Comparison of ENCODE assay signal across 2 cellular contexts in genomic region chr14:101706509-101707284, GRCh38.
TF ChIP-seq lines count a peak whose summit lies in the region.

No MANE protein-coding gene starts in this region.

TF ChIP-seq in HepG2, 621 proteins besides CTCF, POLR2A, EP300 and RAD21 (continues in another document):
- 0 out of 2 replicates have a peak, but pooled peaks have one; percentile 61 for TF ChIP-seq ZNF510 (CRISPR knock-in tag; IDR thresholded peaks at IDR 0.05; ENCODE audit: low read depth)
- no peak for TF ChIP-seq ZNF44 (CRISPR knock-in tag; IDR thresholded peaks at IDR 0.05)
- no peak for TF ChIP-seq SKIL (CRISPR knock-in tag; IDR thresholded peaks at IDR 0.05; ENCODE audit: borderline replicate concordance)
- TF ChIP-seq KDM6A (CRISPR knock-in tag; IDR thresholded peaks at IDR 0.05; ENCODE audit: low read depth), result no peak
- TF ChIP-seq MLXIP (CRISPR knock-in tag; IDR thresholded peaks at IDR 0.05; ENCODE audit: borderline replicate concordance), result no peak
- TF ChIP-seq ZNF335 (CRISPR knock-in tag; IDR thresholded peaks at IDR 0.05), result no peak
- TF ChIP-seq ATF2 (CRISPR knock-in tag; IDR thresholded peaks at IDR 0.05), result no peak
- TF ChIP-seq ZKSCAN8 (CRISPR knock-in tag; IDR thresholded peaks at IDR 0.05; ENCODE audit: borderline replicate concordance), result no peak
- no peak for TF ChIP-seq SIN3A (IDR thresholded peaks at IDR 0.05; ENCODE audit: borderline replicate concordance, low read depth, low read length)
- no peak for TF ChIP-seq ZNF761 (CRISPR knock-in tag; conservative IDR thresholded peaks at IDR 0.05)
- no peak for TF ChIP-seq ZBTB43 (CRISPR knock-in tag; conservative IDR thresholded peaks at IDR 0.05)
- no peak; the same call in 1 of the 2 replicates for TF ChIP-seq PATZ1 (CRISPR knock-in tag; IDR thresholded peaks at IDR 0.05)
- TF ChIP-seq JUND (CRISPR knock-in tag; IDR thresholded peaks at IDR 0.05), result peak; percentile 24; the same call in 1 of the 2 replicates
- TF ChIP-seq XBP1 (CRISPR knock-in tag; IDR thresholded peaks at IDR 0.05), result no peak
- TF ChIP-seq ZMYM4 (CRISPR knock-in tag; IDR thresholded peaks at IDR 0.05), result peak; percentile 75
- TF ChIP-seq ZNF350 (CRISPR knock-in tag; IDR thresholded peaks at IDR 0.05; ENCODE audit: borderline replicate concordance, low read depth), result no peak
- TF ChIP-seq MED1 (CRISPR knock-in tag; IDR thresholded peaks at IDR 0.05), result 0 out of 2 replicates have a peak, but pooled peaks have one; percentile 37
- no peak for TF ChIP-seq NPAS2 (CRISPR knock-in tag; IDR thresholded peaks at IDR 0.05; ENCODE audit: borderline replicate concordance)
- TF ChIP-seq HNF4G (IDR thresholded peaks at IDR 0.05; ENCODE audit: borderline replicate concordance, low read depth, low read length), result no peak
- 0 out of 2 replicates have a peak, but pooled peaks have one; percentile 1 for TF ChIP-seq HNF4G (CRISPR knock-in tag; IDR thresholded peaks at IDR 0.05; ENCODE audit: borderline replicate concordance, low read depth)
- TF ChIP-seq TSC22D2 (CRISPR knock-in tag; IDR thresholded peaks at IDR 0.05; ENCODE audit: borderline replicate concordance), result no peak

TF ChIP-seq in WTC11, 78 proteins besides CTCF, POLR2A, EP300 and RAD21:
- no peak for TF ChIP-seq EMX1 (CRISPR knock-in tag; IDR thresholded peaks at IDR 0.05)
- TF ChIP-seq ZNF138 (CRISPR knock-in tag; conservative IDR thresholded peaks at IDR 0.05), result no peak
- no peak for TF ChIP-seq ZNF219 (CRISPR knock-in tag; IDR thresholded peaks at IDR 0.05; ENCODE audit: borderline replicate concordance)
- TF ChIP-seq ETV6 (CRISPR knock-in tag; IDR thresholded peaks at IDR 0.05), result no peak
- no peak for TF ChIP-seq STAT6 (CRISPR knock-in tag; conservative IDR thresholded peaks at IDR 0.05; ENCODE audit: low read depth)
- TF ChIP-seq ZNF416 (CRISPR knock-in tag; IDR thresholded peaks at IDR 0.05), result no peak
- TF ChIP-seq IRF2 (CRISPR knock-in tag; IDR thresholded peaks at IDR 0.05; ENCODE audit: borderline replicate concordance, low read depth), result no peak
- TF ChIP-seq ZNF232 (CRISPR knock-in tag; IDR thresholded peaks at IDR 0.05), result no peak
- no peak for TF ChIP-seq ATF2 (CRISPR knock-in tag; IDR thresholded peaks at IDR 0.05; ENCODE audit: borderline replicate concordance, low read depth)
- no peak for TF ChIP-seq ESRRA (CRISPR knock-in tag; IDR thresholded peaks at IDR 0.05; ENCODE audit: borderline replicate concordance)
- no peak for TF ChIP-seq NR2C2 (CRISPR knock-in tag; IDR thresholded peaks at IDR 0.05)
- TF ChIP-seq MYBL2 (CRISPR knock-in tag; IDR thresholded peaks at IDR 0.05), result no peak
- TF ChIP-seq MXD4 (CRISPR knock-in tag; IDR thresholded peaks at IDR 0.05; ENCODE audit: borderline replicate concordance), result no peak
- no peak for TF ChIP-seq ZNF396 (CRISPR knock-in tag; IDR thresholded peaks at IDR 0.05; ENCODE audit: borderline replicate concordance)
